ENCODE assay signal across 15 cellular contexts in the genomic region with DNA sequence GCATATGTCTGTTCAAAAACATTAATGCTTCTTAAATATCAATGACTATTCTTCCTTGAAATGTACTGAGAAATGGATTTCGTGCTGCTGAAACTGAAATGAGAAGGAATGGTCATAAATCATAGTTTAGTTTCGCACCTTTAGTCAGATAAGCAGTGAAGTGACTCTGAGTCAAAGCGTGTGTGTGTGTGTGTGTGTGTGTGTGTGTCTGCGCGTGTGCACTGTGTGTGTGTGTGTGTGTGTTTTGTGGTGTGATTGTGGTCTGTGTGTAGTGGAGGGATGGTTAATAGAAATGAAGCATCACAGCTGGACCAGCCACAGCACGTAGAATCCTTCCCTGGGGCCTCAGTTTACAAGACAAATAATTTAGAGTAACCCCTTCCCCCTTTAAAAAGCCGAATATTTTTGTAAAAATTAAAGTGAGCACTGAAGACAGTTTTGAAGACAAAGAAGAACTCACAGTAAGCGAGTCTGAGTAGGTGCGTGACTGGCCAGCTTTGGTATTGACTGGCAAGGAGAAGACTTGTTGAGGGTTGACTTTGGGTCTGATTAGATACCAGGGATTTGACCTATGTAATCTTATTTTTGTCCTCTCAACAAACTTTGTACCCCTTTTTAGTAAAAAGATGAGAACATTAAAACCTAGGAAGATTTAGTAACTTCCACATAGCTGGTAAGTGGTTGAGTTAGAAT. TPM values are rescaled to one million over a fixed set of nuclear protein-coding genes. Genes with fewer than 3 reads are reported as not detected.
A peak's percentile ranks its signal among the peaks of the same experiment; 100 is the strongest.
DNase-seq lines count a peak whose midpoint lies in the region; ATAC-seq and TF ChIP-seq lines count a peak whose summit lies in the region.
"Had no signal": no experiment of that assay in that cellular context is flagged by ENCODE, and none has a peak within 500 bp of the region (broad histone marks: within the 10 kb centered on the region; RNA-seq: fewer than 3 reads in every experiment).

No MANE protein-coding gene starts in this region.

- H4K20me1 ChIP-seq in HCT116 (ENCODE audit: insufficient read depth): no peaks in the 10 kb centered on the region

- H3K4me2 ChIP-seq in HCT116 (ENCODE audit: low read length): peak overlapping the region; percentile 80

- no peaks in the 10 kb centered on the region for H3K9me2 ChIP-seq in HCT116 (ENCODE audit: insufficient read depth)

- no peak overlapping the region for H3K27ac Mint-ChIP-seq in stimulated activated effector memory CD8-positive, alpha-beta T cell treated with anti-CD3 and anti-CD28 coated beads, Interleukin-12 subunit alpha, Interleukin-12 subunit beta, amount 100 ng/mL, for 72 hours
- no peak overlapping the region for H3K27ac Mint-ChIP-seq in natural killer cell treated with Interleukin-12 subunit alpha and Interleukin-12 subunit beta and Interleukin-15 and Interleukin-18, amount 100 ng/mL, for 72 hours
- H3K27ac Mint-ChIP-seq: activated naive CD8-positive, alpha-beta T cell treated with anti-CD3 and anti-CD28 coated beads, Interleukin-2, amount 50 U/mL, for 24 hours; CD4-positive, alpha-beta memory T cell; memory B cell had no signal

- TF ChIP-seq EP300 in gastroesophageal sphincter (IDR thresholded peaks at IDR 0.05): no peak

- TSS peak; percentile 84 for BruUV-seq in HCT116 (replicated peaks; lab: Mats Ljungman, UMichigan)

- TF ChIP-seq POLR2A in HCT116 (IDR thresholded peaks at IDR 0.05; ENCODE audit: borderline replicate concordance, extremely low read depth, insufficient read depth, insufficient read length) (no peak), gastroesophageal sphincter (IDR thresholded peaks at IDR 0.05) (no peak)

- no peaks in the 10 kb centered on the region for H3K36me3 Mint-ChIP-seq in stimulated activated effector memory CD8-positive, alpha-beta T cell treated with anti-CD3 and anti-CD28 coated beads, Interleukin-12 subunit alpha, Interleukin-12 subunit beta, amount 100 ng/mL, for 72 hours
- H3K36me3 Mint-ChIP-seq in natural killer cell treated with Interleukin-12 subunit alpha and Interleukin-12 subunit beta and Interleukin-15 and Interleukin-18, amount 100 ng/mL, for 72 hours: no peaks in the 10 kb centered on the region
- H3K36me3 Mint-ChIP-seq: CD4-positive, alpha-beta memory T cell; memory B cell had no signal

- POLR2A ChIA-PET in HCT116 (lab: Charles Lee): no interaction called here

- intact Hi-C loops in HCT116 (cut with micrococcal nuclease): loop anchor here (1.0 kb wide), 1 partner anchor 21 kb away; no protein-coding TSS in a partner anchor
- intact Hi-C loops in upper lobe of right lung (cut with DNase I): no loop called here

- TF ChIP-seq RAD21 in HCT116 (IDR thresholded peaks at IDR 0.05; ENCODE audit: low read depth): no peak

- 75 to 84% methylated on average over 7 to 8 of the region's 9 CpGs for WGBS in gastroesophageal sphincter (ENCODE audit: low coverage in 1 of 2), 2 donors

- H3K27me3 Mint-ChIP-seq in natural killer cell treated with Interleukin-12 subunit alpha and Interleukin-12 subunit beta and Interleukin-15 and Interleukin-18, amount 100 ng/mL, for 72 hours: peaks cover 6 to 7% of the 10 kb centered on the region in 2 donors

- H3K79me2 ChIP-seq in HCT116 (ENCODE audit: insufficient read depth, low read length): peaks cover 16% of the 10 kb centered on the region; the same call in 1 of the 2 replicates

- TF ChIP-seq CTCF in HCT116 (IDR thresholded peaks at IDR 0.05 in 2 of 3, conservative IDR thresholded peaks at IDR 0.05 in 1 of 3; ENCODE audit: borderline replicate concordance in 1 of 3, insufficient read depth in 1 of 3, low read depth in 2 of 3, low read length in 2 of 3) (no peak), gastroesophageal sphincter (IDR thresholded peaks at IDR 0.05) (no peak), upper lobe of right lung (IDR thresholded peaks at IDR 0.05) (no peak)

- CTCF ChIA-PET in HCT116 (lab: Charles Lee): interaction anchor here (0.6 to 0.9 kb wide), 2 partner anchors 21 to 201 kb away, joined by 3 read pairs; no protein-coding TSS in a partner anchor

- no peaks in the 10 kb centered on the region for H3K4me1 Mint-ChIP-seq in stimulated activated effector memory CD8-positive, alpha-beta T cell treated with anti-CD3 and anti-CD28 coated beads, Interleukin-12 subunit alpha, Interleukin-12 subunit beta, amount 100 ng/mL, for 72 hours
- no peaks in the 10 kb centered on the region for H3K4me1 Mint-ChIP-seq in natural killer cell treated with Interleukin-12 subunit alpha and Interleukin-12 subunit beta and Interleukin-15 and Interleukin-18, amount 100 ng/mL, for 72 hours (ENCODE audit: low read depth in 2 of 2)
- H3K4me1 Mint-ChIP-seq: memory B cell had no signal

- H3K9ac ChIP-seq in HCT116 (ENCODE audit: low read length): peak overlapping the region; percentile 49

- H3K27ac ChIP-seq in HCT116 (ENCODE audit: low read depth, low read length) (peak overlapping the region; percentile 49; the same call in 1 of the 2 replicates), gastroesophageal sphincter (peak overlapping the region; percentile 77 to 100 (median 90)), upper lobe of right lung (no peak overlapping the region)

- H3K4me1 ChIP-seq in HCT116 (ENCODE audit: control insufficient read depth in 1 of 2, insufficient read depth in 2 of 2, low read length in 2 of 2) (peaks cover 35 to 46% of the 10 kb centered on the region in 2 experiments), gastroesophageal sphincter (peaks cover 5 to 98% (median 42%) of the 10 kb centered on the region in 3 donors), upper lobe of right lung (peaks cover 8% of the 10 kb centered on the region)

- no peaks in the 10 kb centered on the region for H3K9me3 Mint-ChIP-seq in stimulated activated effector memory CD8-positive, alpha-beta T cell treated with anti-CD3 and anti-CD28 coated beads, Interleukin-12 subunit alpha, Interleukin-12 subunit beta, amount 100 ng/mL, for 72 hours
- no peaks in the 10 kb centered on the region for H3K9me3 Mint-ChIP-seq in natural killer cell treated with Interleukin-12 subunit alpha and Interleukin-12 subunit beta and Interleukin-15 and Interleukin-18, amount 100 ng/mL, for 72 hours
- H3K9me3 Mint-ChIP-seq: activated naive CD8-positive, alpha-beta T cell treated with anti-CD3 and anti-CD28 coated beads, Interleukin-2, amount 50 U/mL, for 24 hours; memory B cell had no signal

- no peak for DNase-seq in HCT116 (ENCODE audit: low read depth, low spot score)
- DNase-seq in amniotic epithelial cell (ENCODE audit: low read depth): peak; percentile 48
- DNase-seq in stimulated activated effector memory CD8-positive, alpha-beta T cell treated with anti-CD3 and anti-CD28 coated beads, Interleukin-12 subunit alpha, Interleukin-12 subunit beta, amount 100 ng/mL, for 72 hours (ENCODE audit: low spot score in 2 of 2): no peak
- DNase-seq in natural killer cell treated with Interleukin-12 subunit alpha and Interleukin-12 subunit beta and Interleukin-15 and Interleukin-18, amount 100 ng/mL, for 72 hours (ENCODE audit: low spot score): no peak
- DNase-seq in upper lobe of right lung: no peak
- DNase-seq: activated CD8-positive, alpha-beta memory T cell treated with anti-CD3 and anti-CD28 coated beads, Interleukin-2, amount 50 U/mL, for 48 hours; activated naive CD8-positive, alpha-beta T cell treated with anti-CD3 and anti-CD28 coated beads, Interleukin-2, amount 50 U/mL, for 24 hours; CD4-positive, alpha-beta memory T cell; hippocampal formation; NCI-H1105; retina had no signal

- peak overlapping the region in 1 of 2 experiments; percentile 29; a peak in 2 of 4 replicates for H3K4me3 ChIP-seq in HCT116 (replicated peaks in 1 of 2; ENCODE audit: low read depth in 1 of 2, low read length in 2 of 2)
- H3K4me3 ChIP-seq in gastroesophageal sphincter: no peak overlapping the region
- no peak overlapping the region for H3K4me3 ChIP-seq in upper lobe of right lung

- H3K4me3 Mint-ChIP-seq in stimulated activated effector memory CD8-positive, alpha-beta T cell treated with anti-CD3 and anti-CD28 coated beads, Interleukin-12 subunit alpha, Interleukin-12 subunit beta, amount 100 ng/mL, for 72 hours: no peak overlapping the region
- H3K4me3 Mint-ChIP-seq in natural killer cell treated with Interleukin-12 subunit alpha and Interleukin-12 subunit beta and Interleukin-15 and Interleukin-18, amount 100 ng/mL, for 72 hours: no peak overlapping the region
- H3K4me3 Mint-ChIP-seq: activated naive CD8-positive, alpha-beta T cell treated with anti-CD3 and anti-CD28 coated beads, Interleukin-2, amount 50 U/mL, for 24 hours; CD4-positive, alpha-beta memory T cell; memory B cell had no signal

- no peaks in the 10 kb centered on the region for H3K9me3 ChIP-seq in HCT116 (ENCODE audit: control insufficient read depth in 1 of 2, insufficient read depth in 1 of 2, low read depth in 1 of 2, low read length in 2 of 2)
- H3K9me3 ChIP-seq in gastroesophageal sphincter: no peaks in the 10 kb centered on the region
- H3K9me3 ChIP-seq in upper lobe of right lung: no peaks in the 10 kb centered on the region

- H3K36me3 ChIP-seq in HCT116 (ENCODE audit: control insufficient read depth in 1 of 2, insufficient read depth in 2 of 2, low read length in 2 of 2): no peaks in the 10 kb centered on the region
- H3K36me3 ChIP-seq in gastroesophageal sphincter: no peaks in the 10 kb centered on the region
- H3K36me3 ChIP-seq in upper lobe of right lung: no peaks in the 10 kb centered on the region

- RAD21 ChIA-PET in HCT116 (lab: Charles Lee; ENCODE audit: low non-redundant PET in 1 of 2, low total read pairs in 2 of 2, uncharacterized antibody in 2 of 2, unreplicated experiment in 2 of 2): no interaction called here

- ATAC-seq in HCT116 (peak; percentile 30), gastroesophageal sphincter (no peak), HG03097 (IDR thresholded peaks at IDR 0.05; ENCODE audit: low FRiP score, unreplicated experiment) (no peak), upper lobe of right lung (no peak), GM21576 (IDR thresholded peaks at IDR 0.05; ENCODE audit: unreplicated experiment) (no peak)
- peak; percentile 16 for ATAC-seq in stimulated activated effector memory CD8-positive, alpha-beta T cell treated with anti-CD3 and anti-CD28 coated beads, Interleukin-12 subunit alpha, Interleukin-12 subunit beta, amount 100 ng/mL, for 72 hours
- ATAC-seq in natural killer cell treated with Interleukin-12 subunit alpha and Interleukin-12 subunit beta and Interleukin-15 and Interleukin-18, amount 100 ng/mL, for 72 hours: no peak
- ATAC-seq: activated naive CD8-positive, alpha-beta T cell treated with anti-CD3 and anti-CD28 coated beads, Interleukin-2, amount 50 U/mL, for 24 hours had no signal

- H2AFZ ChIP-seq in HCT116 (ENCODE audit: low read depth, low read length, poor library complexity, severe bottlenecking): peak overlapping the region; percentile 4

- H3K27me3 ChIP-seq in HCT116 (ENCODE audit: insufficient read depth, low read length) (no peaks in the 10 kb centered on the region), gastroesophageal sphincter (no peaks in the 10 kb centered on the region), upper lobe of right lung (no peaks in the 10 kb centered on the region)

TF ChIP-seq in HCT116, 20 proteins besides CTCF, POLR2A, EP300 and RAD21 (continues in another document):
- TF ChIP-seq SP1 (IDR thresholded peaks at IDR 0.05; ENCODE audit: low read depth): no peak; the same call in 1 of the 2 replicates

RNA-seq across cellular contexts. Expression of a gene that starts 53.0 kb away (rescaled TPM):
- total RNA-seq in HCT116 (2021; ENCODE audit: unreplicated experiment): 0.34 TPM
- 0.52 and 1.2 TPM in 2 replicates for polyA plus RNA-seq in HCT116 (2012)
- total RNA-seq in gastroesophageal sphincter: 10 to 100 TPM; 19.6 to 47.1 (median 30.2) TPM
- total RNA-seq in natural killer cell treated with Interleukin-12 subunit alpha and Interleukin-12 subunit beta and Interleukin-15 and Interleukin-18, amount 100 ng/mL, for 72 hours: not detected
- total RNA-seq in upper lobe of right lung: 15.0 TPM
- total RNA-seq: CD4-positive, alpha-beta memory T cell had no signal
- polyA plus RNA-seq: CD4-positive, alpha-beta memory T cell had no signal

Comparison
In these comparisons a context has a peak if more than half of its experiments do, and no peak if none do; other contexts are left out.
1. ATAC-seq: peak in HCT116 (single experiment) and stimulated activated effector memory CD8-positive, alpha-beta T cell treated with anti-CD3 and anti-CD28 coated beads, Interleukin-12 subunit alpha, Interleukin-12 subunit beta, amount 100 ng/mL, for 72 hours (single experiment); none in gastroesophageal sphincter (single experiment), natural killer cell treated with Interleukin-12 subunit alpha and Interleukin-12 subunit beta and Interleukin-15 and Interleukin-18, amount 100 ng/mL, for 72 hours (0 of 2), HG03097 (single experiment), upper lobe of right lung (single experiment) and GM21576 (single experiment).
2. RNA of a gene that starts 53.0 kb away (total RNA-seq): 19.6 to 47.1 TPM in gastroesophageal sphincter and 15.0 TPM in upper lobe of right lung (single experiment); 0.34 TPM in HCT116 (single experiment) and not detected in natural killer cell treated with Interleukin-12 subunit alpha and Interleukin-12 subunit beta and Interleukin-15 and Interleukin-18, amount 100 ng/mL, for 72 hours; every median in the first group is over 10 times any median in the second.